ENCODE assay signal across 20 cellular contexts in genomic region chr19:457636-458035, GRCh38. TPM values are rescaled to one million over a fixed set of nuclear protein-coding genes. Genes with fewer than 3 reads are reported as not detected.
DNase-seq lines count a peak whose midpoint lies in the region; ATAC-seq, FAIRE-seq and TF ChIP-seq lines count a peak whose summit lies in the region.
"Had no signal": no experiment of that assay in that cellular context is flagged by ENCODE, and none has a peak within 500 bp of the region (broad histone marks: within the 10 kb centered on the region; RNA-seq: fewer than 3 reads in every experiment).

No MANE protein-coding gene starts in this region.

- no peak overlapping the region for H3K9ac ChIP-seq in PC-3 (ENCODE audit: low read length)
- H3K9ac ChIP-seq: BLaER1 had no signal

- TF ChIP-seq CTCF in heart right ventricle (IDR thresholded peaks at IDR 0.05) (no peak), neural crest cell (conservative IDR thresholded peaks at IDR 0.05) (no peak), testis (IDR thresholded peaks at IDR 0.05) (no peak), PC-3 (conservative IDR thresholded peaks at IDR 0.05; ENCODE audit: low read depth, low read length) (no peak)

- H3K9me2 ChIP-seq in PC-3 (replicated peaks; ENCODE audit: low read length) = no peaks in the 10 kb centered on the region

- POLR2A ChIA-PET in PC-3 (lab: Charles Lee; ENCODE audit: unreplicated experiment) = no interaction called here

- H4K20me1 ChIP-seq in PC-3 (ENCODE audit: low read length) = no peaks in the 10 kb centered on the region
- H4K20me1 ChIP-seq: BLaER1 had no signal

- 96% methylated on average over 30 of the region's 30 CpGs for WGBS in right cardiac atrium
- WGBS in heart right ventricle, 2 donors = 94 to 95% methylated on average over 30 of the region's 30 CpGs
- WGBS in testis, 2 donors = 78 to 85% methylated on average over 30 of the region's 30 CpGs

- no peak overlapping the region for H3K27ac Mint-ChIP-seq in neural crest cell (ENCODE audit: unreplicated experiment)
- H3K27ac Mint-ChIP-seq: CD14-positive monocyte, H9 had no signal

- no peaks in the 10 kb centered on the region for H3K27me3 ChIP-seq in right cardiac atrium (ENCODE audit: control insufficient read depth, insufficient read depth)
- H3K27me3 ChIP-seq in heart right ventricle = peaks cover 0 to 27% (median 0%) of the 10 kb centered on the region in 7 donors
- peaks cover 19% of the 10 kb centered on the region for H3K27me3 ChIP-seq in H7 (ENCODE audit: control insufficient read depth, insufficient read depth, low read length)
- H3K27me3 ChIP-seq in testis = no peaks in the 10 kb centered on the region
- no peaks in the 10 kb centered on the region for H3K27me3 ChIP-seq in PC-3 (ENCODE audit: low read length)
- H3K27me3 ChIP-seq: BLaER1 had no signal

- H3K4me3 ChIP-seq in right cardiac atrium (ENCODE audit: low read length) = no peak overlapping the region
- H3K4me3 ChIP-seq in heart right ventricle = no peak overlapping the region
- H3K4me3 ChIP-seq in H7 (ENCODE audit: insufficient read depth, low read depth, low read length) = no peak overlapping the region
- H3K4me3 ChIP-seq in testis = peak overlapping the region; percentile 18 to 32
- H3K4me3 ChIP-seq in PC-3 (ENCODE audit: low read length) = no peak overlapping the region
- H3K4me3 ChIP-seq: BLaER1 had no signal

- H3K36me3 ChIP-seq in heart right ventricle (peaks cover 0 to 8% (median 0%) of the 10 kb centered on the region in 9 donors), H7 (replicated peaks; ENCODE audit: control insufficient read depth, insufficient read depth, low read length) (no peaks in the 10 kb centered on the region), testis (ENCODE audit: low read depth, missing control alignments) (no peaks in the 10 kb centered on the region), PC-3 (ENCODE audit: low read depth, low read length) (no peaks in the 10 kb centered on the region)
- H3K36me3 ChIP-seq: BLaER1 had no signal

- H3K4me2 ChIP-seq in PC-3 (ENCODE audit: low read length) = no peak overlapping the region
- H3K4me2 ChIP-seq: BLaER1 had no signal

- H3K27ac ChIP-seq in right cardiac atrium (ENCODE audit: low read length) (no peak overlapping the region), heart right ventricle (no peak overlapping the region), testis (no peak overlapping the region), PC-3 (ENCODE audit: low read length) (no peak overlapping the region)
- H3K27ac ChIP-seq: BLaER1 had no signal

- H3K4me1 ChIP-seq in right cardiac atrium (ENCODE audit: control insufficient read depth, insufficient read depth, low read length) = no peaks in the 10 kb centered on the region
- peaks cover 0 to 19% (median 17%) of the 10 kb centered on the region in 9 donors for H3K4me1 ChIP-seq in heart right ventricle
- H3K4me1 ChIP-seq in testis = peaks cover 8% of the 10 kb centered on the region
- H3K4me1 ChIP-seq in PC-3 (ENCODE audit: insufficient read depth, low read length) = no peaks in the 10 kb centered on the region
- H3K4me1 ChIP-seq: BLaER1 had no signal

- DNase-seq in right cardiac atrium (peak in 2 of 3 donors; percentile 53 to 62), heart right ventricle (no peak), H7 (peak; percentile 57), neural crest cell (ENCODE audit: low read depth, low spot score) (no peak), testis (peak; percentile 29), GM12891 (ENCODE audit: insufficient read length, low spot score) (no peak), PC-3 (no peak), SW 1271 (lab: John Stamatoyannopoulos, UW) (no peak)
- DNase-seq: 8988T; CD4-positive, alpha-beta memory T cell; DMS153; DMS79; GDM1; GOT3; H9 had no signal

- peak overlapping the region; percentile 49 for H3K4me3 Mint-ChIP-seq in neural crest cell
- H3K4me3 Mint-ChIP-seq: CD4-positive, alpha-beta memory T cell had no signal

- H2AFZ ChIP-seq in PC-3 (ENCODE audit: low read length) = no peak overlapping the region

- H3K4me1 Mint-ChIP-seq in neural crest cell = peaks cover 10% of the 10 kb centered on the region

- no peak for TF ChIP-seq POLR2A in testis (IDR thresholded peaks at IDR 0.05)
- TF ChIP-seq POLR2A in GM12891 (IDR thresholded peaks at IDR 0.05; ENCODE audit: low read depth, low read length) = no peak

- no peaks in the 10 kb centered on the region for H3K9me3 Mint-ChIP-seq in neural crest cell

- peaks cover 17% of the 10 kb centered on the region for H3K27me3 Mint-ChIP-seq in neural crest cell (ENCODE audit: low read depth)

- intact Hi-C loops in right cardiac atrium (cut with DNase I) (no loop called here), heart right ventricle (cut with DNase I) (no loop called here), testis (cut with DNase I; ENCODE audit: low total_unique reads) (no loop called here), PC-3 (cut with micrococcal nuclease) (no loop called here)

- BruUV-seq in PC-3 (replicated peaks; lab: Mats Ljungman, UMichigan) = no TSS peak

- H3K36me3 Mint-ChIP-seq in neural crest cell (ENCODE audit: low read depth) = no peaks in the 10 kb centered on the region
- H3K36me3 Mint-ChIP-seq: CD14-positive monocyte; CD4-positive, alpha-beta memory T cell had no signal

- FAIRE-seq in GM12891 (lab: Jason Lieb, UNC) = no peak
- FAIRE-seq: HTR-8/SVneo had no signal

- H3F3A ChIP-seq in PC-3 (ENCODE audit: low read length, unreplicated experiment) = no peaks in the 10 kb centered on the region

- H3K9me3 ChIP-seq in right cardiac atrium (ENCODE audit: control insufficient read depth, low read length) (no peaks in the 10 kb centered on the region), heart right ventricle (no peaks in the 10 kb centered on the region), testis (no peaks in the 10 kb centered on the region), PC-3 (ENCODE audit: low read length) (no peaks in the 10 kb centered on the region)

- CTCF ChIA-PET in PC-3 (lab: Charles Lee) = no interaction called here

- ATAC-seq in right cardiac atrium = no peak
- ATAC-seq in heart right ventricle = no peak
- no peak for ATAC-seq in PC-3

- H3K79me2 ChIP-seq in PC-3 (ENCODE audit: low read length) = no peaks in the 10 kb centered on the region

TF ChIP-seq in GM12891, 5 proteins besides CTCF, POLR2A, EP300 and RAD21:
- no peak for TF ChIP-seq SPI1 (IDR thresholded peaks at IDR 0.05; ENCODE audit: low read depth, low read length)
- TF ChIP-seq TAF1 (IDR thresholded peaks at IDR 0.05; ENCODE audit: low read depth, low read length) = no peak
- TF ChIP-seq POLR2AphosphoS5 (IDR thresholded peaks at IDR 0.05; ENCODE audit: low read depth, low read length) = no peak
- TF ChIP-seq POU2F2 (IDR thresholded peaks at IDR 0.05; ENCODE audit: low read depth, low read length) = no peak
- TF ChIP-seq PAX5 (IDR thresholded peaks at IDR 0.05; ENCODE audit: insufficient read depth, low read length, severe bottlenecking) = no peak

RNA-seq across cellular contexts. Expression of gene SHC2, which starts 3.2 kb away (rescaled TPM):
- 10 to 100 TPM; 14.3 to 20.0 (median 17.6) TPM for total RNA-seq in right cardiac atrium
- polyA plus RNA-seq in right cardiac atrium = 21.0 TPM
- 10 to 100 TPM in 9 of 10 donors, 1 to 10 TPM in 1; 7.7 to 16.3 (median 12.4) TPM for total RNA-seq in heart right ventricle
- polyA plus RNA-seq in heart right ventricle = 10 to 100 TPM; 11.2 to 33.5 TPM
- 5.3 and 6.9 TPM in 2 replicates for total RNA-seq in H7 (2014; rRNA removed; shearing (Covaris generic))
- total RNA-seq in neural crest cell = 39.0 and 45.2 TPM in 2 replicates
- 10 to 100 TPM; 57.8 to 67.3 TPM for total RNA-seq in testis
- 26.7 TPM for polyA plus RNA-seq in testis (ENCODE audit: insufficient read depth, low read depth, low replicate concordance)
- polyA plus RNA-seq in GM12891 (2012; ENCODE audit: low read depth, missing spikeins) = 0.05 TPM
- total RNA-seq in PC-3 (2014; rRNA removed) = 0.18 TPM in 1 of 2 replicates, not detected in the other
- polyA plus RNA-seq: CD14-positive monocyte; CD4-positive, alpha-beta memory T cell had no signal

RNA-seq across cellular contexts. Expression of gene MADCAM1, which starts 38.6 kb away (rescaled TPM):
- under 1 TPM; 0.28 to 0.59 (median 0.36) TPM for total RNA-seq in right cardiac atrium
- 0.27 TPM for polyA plus RNA-seq in right cardiac atrium
- total RNA-seq in heart right ventricle = under 1 TPM in 9 of 10 donors, not detected in 1; 0.14 to 0.71 (median 0.17) TPM
- polyA plus RNA-seq in heart right ventricle = under 1 TPM; 0.09 to 0.80 TPM
- 0.70 TPM in 1 of 2 replicates, not detected in the other for total RNA-seq in H7 (2014; rRNA removed; shearing (Covaris generic))
- 0.75 and 1.1 TPM in 2 replicates for total RNA-seq in neural crest cell
- 1 to 10 TPM; 2.2 to 2.3 TPM for total RNA-seq in testis
- polyA plus RNA-seq in testis (ENCODE audit: insufficient read depth, low read depth, low replicate concordance) = 1.6 TPM
- 0.68 TPM for polyA plus RNA-seq in GM12891 (2012; ENCODE audit: low read depth, missing spikeins)
- 0.11 and 0.17 TPM in 2 replicates for total RNA-seq in PC-3 (2014; rRNA removed)
- total RNA-seq: Daoy had no signal
- polyA plus RNA-seq: AG04450, CD14-positive monocyte had no signal

RNA-seq across cellular contexts. Expression of gene C2CD4C, which starts 48.7 kb away (rescaled TPM):
- 1 to 10 TPM in 1 of 4 donors, under 1 TPM in 3; 0.35 to 1.2 (median 0.63) TPM for total RNA-seq in right cardiac atrium
- 0.79 TPM for polyA plus RNA-seq in right cardiac atrium
- 1 to 10 TPM in 3 of 10 donors, under 1 TPM in 7; 0.26 to 2.2 (median 0.62) TPM for total RNA-seq in heart right ventricle
- polyA plus RNA-seq in heart right ventricle = 1 to 10 TPM; 2.1 to 2.2 TPM
- total RNA-seq in H7 (2014; rRNA removed; shearing (Covaris generic)) = 9.2 and 13.9 TPM in 2 replicates
- 5.6 and 6.7 TPM in 2 replicates for total RNA-seq in neural crest cell
- total RNA-seq in testis = 1 to 10 TPM; 5.3 to 5.4 TPM
- 0.88 TPM for polyA plus RNA-seq in testis (ENCODE audit: insufficient read depth, low read depth, low replicate concordance)
- not detected for polyA plus RNA-seq in GM12891 (2012; ENCODE audit: low read depth, missing spikeins)
- total RNA-seq in PC-3 (2014; rRNA removed) = 0.29 TPM in 2 replicates
- total RNA-seq: CD4-positive, alpha-beta memory T cell; Daoy had no signal
- polyA plus RNA-seq: CD14-positive monocyte; CD4-positive, alpha-beta memory T cell had no signal

RNA-seq across cellular contexts. Expression of gene TPGS1, which starts 49.7 kb away (rescaled TPM):
- 10 to 100 TPM; 10.9 to 15.6 (median 14.7) TPM for total RNA-seq in right cardiac atrium
- polyA plus RNA-seq in right cardiac atrium = 21.3 TPM
- total RNA-seq in heart right ventricle = 10 to 100 TPM in 6 of 10 donors, 1 to 10 TPM in 4; 7.1 to 13.5 (median 10.2) TPM
- polyA plus RNA-seq in heart right ventricle = 10 to 100 TPM; 22.1 to 22.2 TPM
- total RNA-seq in H7 (2014; rRNA removed; shearing (Covaris generic)) = 13.7 and 18.1 TPM in 2 replicates
- 22.3 TPM in 2 replicates for total RNA-seq in neural crest cell
- 100 to 1,000 TPM in 1 of 2 donors, 10 to 100 TPM in 1; 98.5 to 104 TPM for total RNA-seq in testis
- 5.4 TPM for polyA plus RNA-seq in testis (ENCODE audit: insufficient read depth, low read depth, low replicate concordance)
- polyA plus RNA-seq in GM12891 (2012; ENCODE audit: low read depth, missing spikeins) = 5.4 TPM
- 28.5 and 44.0 TPM in 2 replicates for total RNA-seq in PC-3 (2014; rRNA removed)

Comparison
In these comparisons a context has a peak if more than half of its experiments do, and no peak if none do; other contexts are left out.
1. DNase-seq: peak in right cardiac atrium (2 of 3), H7 (single experiment) and testis (single experiment); none in heart right ventricle (0 of 2), neural crest cell (single experiment), GM12891 (single experiment), PC-3 (single experiment) and SW 1271 (0 of 2).
2. H3K4me3 ChIP-seq: peak in testis (2 of 2); none in right cardiac atrium (single experiment), heart right ventricle (0 of 10), H7 (single experiment) and PC-3 (single experiment).